In genomic region chr3:190558316-190558715, GRCh38 we compare ENCODE assay signal across 1 cellular context.
TF ChIP-seq lines count a peak whose summit lies in the region.

No MANE protein-coding gene starts in this region.

TF ChIP-seq in HepG2, 621 proteins besides CTCF, POLR2A, EP300 and RAD21 (continued from another document):
- no peak for TF ChIP-seq KLF9 (CRISPR knock-in tag; IDR thresholded peaks at IDR 0.05; ENCODE audit: low read depth)
- no peak for TF ChIP-seq SMYD3 (CRISPR knock-in tag; IDR thresholded peaks at IDR 0.05)
- TF ChIP-seq ZNF20 (CRISPR knock-in tag; IDR thresholded peaks at IDR 0.05) = no peak
- TF ChIP-seq ZNF589 (CRISPR knock-in tag; conservative IDR thresholded peaks at IDR 0.05) = no peak
- TF ChIP-seq SRY (CRISPR knock-in tag; IDR thresholded peaks at IDR 0.05) = no peak
- TF ChIP-seq ZNF326 (CRISPR knock-in tag; IDR thresholded peaks at IDR 0.05; ENCODE audit: borderline replicate concordance) = no peak
TF ChIP-seq in HepG2: peak in this region for 0.
